Comparison of ENCODE assay signal across 11 cellular contexts in the genomic region with DNA sequence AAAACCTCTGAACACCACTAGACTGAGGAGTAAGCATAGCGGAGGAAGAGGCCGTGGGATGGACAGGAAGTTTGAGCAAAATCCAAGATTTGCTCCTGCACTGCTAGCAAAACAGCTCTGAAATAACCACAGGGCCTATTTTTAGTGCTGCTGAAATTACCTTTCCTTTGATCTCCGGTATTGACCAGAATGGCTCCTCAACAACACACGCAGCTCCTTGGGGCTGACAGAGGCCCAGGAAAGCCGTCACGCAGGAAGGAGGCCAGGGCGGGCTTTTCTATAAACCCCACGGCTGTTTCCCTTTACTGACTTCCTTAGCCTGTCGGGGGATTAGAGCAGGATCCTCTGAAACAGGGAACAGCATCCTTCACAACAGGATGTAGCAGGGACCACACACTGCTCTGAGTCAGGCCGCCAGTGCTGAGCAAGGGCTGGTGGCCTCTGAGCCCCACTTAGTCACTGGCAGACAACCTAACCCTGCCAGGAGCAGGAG.
DNase-seq lines count a peak whose midpoint lies in the region; ATAC-seq lines count a peak whose summit lies in the region.
"Had no signal": no experiment of that assay in that cellular context is flagged by ENCODE, and none has a peak within 500 bp of the region (broad histone marks: within the 10 kb centered on the region; RNA-seq: fewer than 3 reads in every experiment).

No MANE protein-coding gene starts in this region.

- no peaks in the 10 kb centered on the region for H3K9me3 ChIP-seq in mesenchymal stem cell (ENCODE audit: control insufficient read depth, low read length)
- no peaks in the 10 kb centered on the region for H3K9me3 ChIP-seq in effector memory CD4-positive, alpha-beta T cell (ENCODE audit: control insufficient read depth, low read length)
- H3K9me3 ChIP-seq: pancreas, testis had no signal

- peak overlapping the region; percentile 67 for H4K8ac ChIP-seq in mesenchymal stem cell (ENCODE audit: low read length)

- H2BK5ac ChIP-seq in mesenchymal stem cell (ENCODE audit: low read depth, low read length, poor library complexity, severe bottlenecking): no peak overlapping the region

- no peak overlapping the region for H2BK120ac ChIP-seq in mesenchymal stem cell (ENCODE audit: low read depth, low read length)

- WGBS in mesenchymal stem cell: 43% methylated on average over 10 of the region's 10 CpGs

- peak overlapping the region; percentile 11 to 54 for H3K18ac ChIP-seq in mesenchymal stem cell (ENCODE audit: low read depth in 1 of 2, low read length in 2 of 2)

- H3K4me2 ChIP-seq in mesenchymal stem cell (ENCODE audit: low read length, poor library complexity, severe bottlenecking): no peak overlapping the region

- H3K23ac ChIP-seq in mesenchymal stem cell (ENCODE audit: low read length in 2 of 2): no peak overlapping the region

- H3K4ac ChIP-seq in mesenchymal stem cell (ENCODE audit: low read depth in 1 of 2, low read length in 2 of 2): no peak overlapping the region

- peaks cover 14% of the 10 kb centered on the region for H3K4me1 ChIP-seq in mesenchymal stem cell (ENCODE audit: control insufficient read depth, insufficient read depth, low read depth, low read length)
- H3K4me1 ChIP-seq in effector memory CD4-positive, alpha-beta T cell (ENCODE audit: control insufficient read depth, insufficient read depth, low read length, poor library complexity, severe bottlenecking): peaks cover 12% of the 10 kb centered on the region

- DNase-seq in A172 (ENCODE audit: low spot score): peak; percentile 47
- DNase-seq in activated T-helper 1 cell treated with Interleukin-2 at 50 U/mL for 16 hours (ENCODE audit: low read depth): peak; percentile 5
- DNase-seq in mesenchymal stem cell: peak; percentile 65
- no peak for DNase-seq in effector memory CD4-positive, alpha-beta T cell
- DNase-seq: NCI-H345, pancreas, testis had no signal

- H3K79me1 ChIP-seq in mesenchymal stem cell (replicated peaks; ENCODE audit: low read length, poor library complexity, severe bottlenecking): no peaks in the 10 kb centered on the region

- no peak overlapping the region for H3K9ac ChIP-seq in mesenchymal stem cell (ENCODE audit: low read length)

- H3K14ac ChIP-seq in mesenchymal stem cell (ENCODE audit: low read length in 2 of 2): peak overlapping the region in 1 of 2 experiments; percentile 35

- H2AFZ ChIP-seq in mesenchymal stem cell (ENCODE audit: low read depth, low read length): no peak overlapping the region

- H2AK5ac ChIP-seq in mesenchymal stem cell (ENCODE audit: low read length, severe bottlenecking): no peak overlapping the region

- ATAC-seq in HG02610 (IDR thresholded peaks at IDR 0.05; ENCODE audit: unreplicated experiment) (peak; percentile 53), GM21360 (IDR thresholded peaks at IDR 0.05; ENCODE audit: unreplicated experiment) (no peak), GM18520 (IDR thresholded peaks at IDR 0.05; ENCODE audit: unreplicated experiment) (no peak), GM18519 (IDR thresholded peaks at IDR 0.05; ENCODE audit: low FRiP score, unreplicated experiment) (no peak)

- no peak overlapping the region for H4K91ac ChIP-seq in mesenchymal stem cell (ENCODE audit: low read length)

- H3K27ac ChIP-seq in mesenchymal stem cell (ENCODE audit: low read length, poor library complexity, severe bottlenecking): no peak overlapping the region
- H3K27ac ChIP-seq in effector memory CD4-positive, alpha-beta T cell (ENCODE audit: insufficient read depth, low read length, poor library complexity, severe bottlenecking): no peak overlapping the region
- H3K27ac ChIP-seq: testis had no signal

- peak overlapping the region in 1 of 2 experiments; percentile 21 for H2BK12ac ChIP-seq in mesenchymal stem cell (ENCODE audit: low read length in 2 of 2)

- no peaks in the 10 kb centered on the region for H3K36me3 ChIP-seq in mesenchymal stem cell (ENCODE audit: control insufficient read depth in 1 of 2, insufficient read depth in 2 of 2, low read depth in 1 of 2, low read length in 2 of 2)
- H3K36me3 ChIP-seq in effector memory CD4-positive, alpha-beta T cell (ENCODE audit: control insufficient read depth, insufficient read depth, low read length): no peaks in the 10 kb centered on the region
- H3K36me3 ChIP-seq: pancreas had no signal

- no peaks in the 10 kb centered on the region for H3K27me3 ChIP-seq in mesenchymal stem cell (ENCODE audit: control insufficient read depth in 1 of 2, insufficient read depth in 1 of 2, low read length in 2 of 2)
- H3K27me3 ChIP-seq in effector memory CD4-positive, alpha-beta T cell (replicated peaks; ENCODE audit: control insufficient read depth, insufficient read depth, low read length, poor library complexity, severe bottlenecking): no peaks in the 10 kb centered on the region
- H3K27me3 ChIP-seq: pancreas, testis had no signal

- H3K4me3 ChIP-seq in mesenchymal stem cell (ENCODE audit: insufficient read depth in 1 of 2, low read depth in 1 of 2, low read length in 2 of 2): no peak overlapping the region
- H3K4me3 ChIP-seq in effector memory CD4-positive, alpha-beta T cell (ENCODE audit: insufficient read depth, low read depth, low read length, poor library complexity, severe bottlenecking): no peak overlapping the region
- H3K4me3 ChIP-seq: pancreas, testis had no signal

- H2BK15ac ChIP-seq in mesenchymal stem cell (ENCODE audit: low read depth, poor library complexity, severe bottlenecking): peak overlapping the region; percentile 55

Comparison
In these comparisons a context has a peak if more than half of its experiments do, and no peak if none do; other contexts are left out.
1. DNase-seq: peak in A172 (single experiment), activated T-helper 1 cell treated with Interleukin-2 at 50 U/mL for 16 hours (single experiment) and mesenchymal stem cell (single experiment); none in effector memory CD4-positive, alpha-beta T cell (0 of 3).